In genomic region chr12:118780939-118781338, GRCh38 we compare ENCODE assay signal across 1 cellular context.
TF ChIP-seq lines count a peak whose summit lies in the region.

No MANE protein-coding gene starts in this region.

TF ChIP-seq in HepG2, 621 proteins besides CTCF, POLR2A, EP300 and RAD21 (continued from another document and continues in another):
- TF ChIP-seq YEATS2 (CRISPR knock-in tag; IDR thresholded peaks at IDR 0.05; ENCODE audit: borderline replicate concordance) = no peak
- TF ChIP-seq ZNF143 (CRISPR knock-in tag; IDR thresholded peaks at IDR 0.05) = no peak
- no peak for TF ChIP-seq ZNF691 (CRISPR knock-in tag; IDR thresholded peaks at IDR 0.05; ENCODE audit: borderline replicate concordance, low read depth)
- no peak for TF ChIP-seq SYNCRIP (IDR thresholded peaks at IDR 0.05; ENCODE audit: insufficient read depth, low read depth, low read length)
- no peak for TF ChIP-seq ZNF576 (CRISPR knock-in tag; IDR thresholded peaks at IDR 0.05)
- TF ChIP-seq REL (CRISPR knock-in tag; conservative IDR thresholded peaks at IDR 0.05) = no peak
- no peak for TF ChIP-seq ZNF770 (CRISPR knock-in tag; IDR thresholded peaks at IDR 0.05)
- TF ChIP-seq SP4 (CRISPR knock-in tag; IDR thresholded peaks at IDR 0.05) = no peak
- TF ChIP-seq SMAD1 (CRISPR knock-in tag; IDR thresholded peaks at IDR 0.05; ENCODE audit: borderline replicate concordance, low read depth) = no peak
- TF ChIP-seq ERF (CRISPR knock-in tag; IDR thresholded peaks at IDR 0.05) = 0 out of 2 replicates have a peak, but pooled peaks have one; percentile 40
- no peak for TF ChIP-seq THAP9 (CRISPR knock-in tag; IDR thresholded peaks at IDR 0.05; ENCODE audit: borderline replicate concordance)
- TF ChIP-seq ZNF33B (CRISPR knock-in tag; IDR thresholded peaks at IDR 0.05) = no peak
- no peak for TF ChIP-seq RFXANK (CRISPR knock-in tag; IDR thresholded peaks at IDR 0.05)
- no peak for TF ChIP-seq ZIK1 (CRISPR knock-in tag; IDR thresholded peaks at IDR 0.05; ENCODE audit: borderline replicate concordance, low read depth)
- no peak for TF ChIP-seq HINFP (CRISPR knock-in tag; IDR thresholded peaks at IDR 0.05; ENCODE audit: low read depth)
- TF ChIP-seq SOX6 (IDR thresholded peaks at IDR 0.05) = no peak
- peak; percentile 58; the same call in 1 of the 2 replicates for TF ChIP-seq SOX6 (CRISPR knock-in tag; IDR thresholded peaks at IDR 0.05)
- TF ChIP-seq FOXP4 (CRISPR knock-in tag; IDR thresholded peaks at IDR 0.05) = peak; percentile 73
- no peak for TF ChIP-seq ZNF740 (CRISPR knock-in tag; IDR thresholded peaks at IDR 0.05)
- peak; percentile 49 for TF ChIP-seq HOXA3 (CRISPR knock-in tag; IDR thresholded peaks at IDR 0.05)
- no peak for TF ChIP-seq ZBED4 (CRISPR knock-in tag; IDR thresholded peaks at IDR 0.05; ENCODE audit: borderline replicate concordance)
- TF ChIP-seq NCOR1 (IDR thresholded peaks at IDR 0.05; ENCODE audit: borderline replicate concordance, low read length) = peak; percentile 80; the same call in 1 of the 2 replicates
- no peak for TF ChIP-seq TGIF2 (CRISPR knock-in tag; IDR thresholded peaks at IDR 0.05)
- peak; percentile 39; the same call in 1 of the 2 replicates for TF ChIP-seq FOXO1 (CRISPR knock-in tag; IDR thresholded peaks at IDR 0.05)
- TF ChIP-seq TBL1XR1 (IDR thresholded peaks at IDR 0.05; ENCODE audit: borderline replicate concordance, low read length, partially characterized antibody) = peak; percentile 51
- no peak for TF ChIP-seq ELF4 (CRISPR knock-in tag; IDR thresholded peaks at IDR 0.05; ENCODE audit: borderline replicate concordance)
- no peak for TF ChIP-seq SMAD3 (CRISPR knock-in tag; IDR thresholded peaks at IDR 0.05)
- TF ChIP-seq FOXA1 (IDR thresholded peaks at IDR 0.05) = no peak
- TF ChIP-seq FOXA1 (CRISPR knock-in tag; IDR thresholded peaks at IDR 0.05) = peak; percentile 86
- no peak; the same call in 1 of the 2 replicates for TF ChIP-seq UBTF (CRISPR knock-in tag; IDR thresholded peaks at IDR 0.05)
- TF ChIP-seq ATM (IDR thresholded peaks at IDR 0.05; ENCODE audit: borderline replicate concordance) = no peak
- no peak for TF ChIP-seq ZNF530 (CRISPR knock-in tag; IDR thresholded peaks at IDR 0.05; ENCODE audit: low read depth)
- TF ChIP-seq SP140L (CRISPR knock-in tag; IDR thresholded peaks at IDR 0.05; ENCODE audit: borderline replicate concordance) = no peak
- TF ChIP-seq FIP1L1 (IDR thresholded peaks at IDR 0.05; ENCODE audit: borderline replicate concordance, insufficient read depth, low read depth, low read length) = no peak
- no peak for TF ChIP-seq KLF11 (CRISPR knock-in tag; IDR thresholded peaks at IDR 0.05)
- TF ChIP-seq SCMH1 (CRISPR knock-in tag; IDR thresholded peaks at IDR 0.05; ENCODE audit: borderline replicate concordance) = no peak
- no peak for TF ChIP-seq ARHGAP35 (CRISPR knock-in tag; IDR thresholded peaks at IDR 0.05; ENCODE audit: borderline replicate concordance)
- TF ChIP-seq PTBP1 (IDR thresholded peaks at IDR 0.05; ENCODE audit: low read depth, low read length, poor library complexity, severe bottlenecking) = no peak
- TF ChIP-seq CEBPG (CRISPR knock-in tag; IDR thresholded peaks at IDR 0.05) = peak; percentile 31
- TF ChIP-seq NCOA2 (CRISPR knock-in tag; IDR thresholded peaks at IDR 0.05) = peak; percentile 57; the same call in 1 of the 2 replicates
- TF ChIP-seq MIXL1 (CRISPR knock-in tag; IDR thresholded peaks at IDR 0.05) = peak; percentile 74
- no peak for TF ChIP-seq ZNF615 (CRISPR knock-in tag; IDR thresholded peaks at IDR 0.05; ENCODE audit: borderline replicate concordance)
- TF ChIP-seq ZEB1 (IDR thresholded peaks at IDR 0.05; ENCODE audit: insufficient replicate concordance, low read depth) = no peak
- peak; percentile 54; the same call in 1 of the 2 replicates for TF ChIP-seq TCF7 (IDR thresholded peaks at IDR 0.05; ENCODE audit: low read depth)
- no peak for TF ChIP-seq ZFAT (CRISPR knock-in tag; conservative IDR thresholded peaks at IDR 0.05)
- no peak for TF ChIP-seq ZC3H13 (CRISPR knock-in tag; IDR thresholded peaks at IDR 0.05)
- TF ChIP-seq ZNF275 (CRISPR knock-in tag; IDR thresholded peaks at IDR 0.05; ENCODE audit: borderline replicate concordance) = no peak
- no peak for TF ChIP-seq HNRNPL (IDR thresholded peaks at IDR 0.05; ENCODE audit: low read depth, low read length)
- no peak for TF ChIP-seq ZNF781 (CRISPR knock-in tag; IDR thresholded peaks at IDR 0.05; ENCODE audit: borderline replicate concordance, not compliant biosample characterization)
